8 cellular contexts compared by ENCODE assay signal in genomic region chr1:8026153-8026975, GRCh38. TPM values are rescaled to one million over a fixed set of nuclear protein-coding genes. Genes with fewer than 3 reads are reported as not detected.
DNase-seq lines count a peak whose midpoint lies in the region; ATAC-seq and TF ChIP-seq lines count a peak whose summit lies in the region.

TSS of gene ERRFI1 (minus strand) at chr1:8026309. CDS start at chr1:8015619, 10,690 bp downstream.

- H3K9me3 ChIP-seq in neutrophil (no peaks in the 10 kb centered on the region), subcutaneous abdominal adipose tissue (ENCODE audit: control insufficient read depth in 5 of 5, low read length in 5 of 5) (no peaks in the 10 kb centered on the region)

- peak within 1 kb of the TSS; percentile 46 to 64 for H3K4me3 ChIP-seq in neutrophil (ENCODE audit: low read depth in 1 of 2, low read length in 1 of 2)
- H3K4me3 ChIP-seq in subcutaneous abdominal adipose tissue (ENCODE audit: low read depth in 1 of 5, low read length in 5 of 5) = peak within 1 kb of the TSS; percentile 79 to 98 (median 89)

- H3K27ac Mint-ChIP-seq in activated naive CD4-positive, alpha-beta T cell treated with anti-CD3 and anti-CD28 coated beads, Interleukin-2, amount 50 U/mL, for 72 hours = peak within 1 kb of the TSS in 1 of 2 donors; percentile 85

- in situ Hi-C loops in SK-MEL-5 (cut with HindIII; ENCODE audit: low pct_unique_long_range_greater_than_20kb, low sequenced_read_pairs) = no loop called here

- H3K4me1 ChIP-seq in neutrophil (ENCODE audit: control insufficient read depth in 1 of 2, insufficient read depth in 1 of 2, low read depth in 1 of 2, low read length in 1 of 2) (peaks cover 10 to 16% of the 10 kb centered on the region in 2 experiments), subcutaneous abdominal adipose tissue (ENCODE audit: control insufficient read depth in 5 of 5, insufficient read depth in 5 of 5, low read length in 5 of 5) (peaks cover 4 to 60% (median 37%) of the 10 kb centered on the region in 5 donors)

- peak; percentile 98 for DNase-seq in D341Med (ENCODE audit: low spot score)
- DNase-seq in KG1 (lab: John Stamatoyannopoulos, UW) = peak; percentile 43
- DNase-seq in SK-MEL-5 (ENCODE audit: low read depth, low spot score) = peak; percentile 84
- DNase-seq in activated naive CD4-positive, alpha-beta T cell treated with anti-CD3 and anti-CD28 coated beads, Interleukin-2, amount 50 U/mL, for 72 hours (ENCODE audit: low spot score in 2 of 2) = peak; percentile 84 to 94
- peak; percentile 92 for DNase-seq in germinal center (ENCODE audit: low spot score)

- peak; percentile 91 for ATAC-seq in GM21529 (IDR thresholded peaks at IDR 0.05; ENCODE audit: unreplicated experiment)
- ATAC-seq in activated naive CD4-positive, alpha-beta T cell treated with anti-CD3 and anti-CD28 coated beads, Interleukin-2, amount 50 U/mL, for 72 hours = peak; percentile 97

- H3K9ac ChIP-seq in subcutaneous abdominal adipose tissue (ENCODE audit: low read length in 5 of 5) = peak within 1 kb of the TSS; percentile 66 to 95 (median 74)

- no peak for TF ChIP-seq CTCF in neutrophil (IDR thresholded peaks at IDR 0.05)

- peaks cover 0 to 6% of the 10 kb centered on the region in 2 donors for H3K36me3 Mint-ChIP-seq in activated naive CD4-positive, alpha-beta T cell treated with anti-CD3 and anti-CD28 coated beads, Interleukin-2, amount 50 U/mL, for 72 hours

- H3K27me3 ChIP-seq in neutrophil = peaks cover 97% of the 10 kb centered on the region
- H3K27me3 ChIP-seq in subcutaneous abdominal adipose tissue (ENCODE audit: control insufficient read depth in 5 of 5, insufficient read depth in 4 of 5, low read length in 5 of 5) = no peaks in the 10 kb centered on the region

- H3K9me3 Mint-ChIP-seq in activated naive CD4-positive, alpha-beta T cell treated with anti-CD3 and anti-CD28 coated beads, Interleukin-2, amount 50 U/mL, for 72 hours = no peaks in the 10 kb centered on the region

- no peaks in the 10 kb centered on the region for H3K36me3 ChIP-seq in neutrophil
- H3K36me3 ChIP-seq in subcutaneous abdominal adipose tissue (ENCODE audit: control insufficient read depth in 5 of 5, insufficient read depth in 5 of 5, low read length in 5 of 5) = no peaks in the 10 kb centered on the region

- H3K27ac ChIP-seq in neutrophil (no peak within 1 kb of the TSS), subcutaneous abdominal adipose tissue (ENCODE audit: low read depth, low read length) (peak within 1 kb of the TSS; percentile 92)

RNA-seq across cellular contexts. Expression of gene ERRFI1, which starts in this region (rescaled TPM):
- 8.6 and 9.2 TPM in 2 replicates for total RNA-seq in SK-MEL-5 (2014; rRNA removed; shearing (Covaris generic))
- polyA plus RNA-seq in SK-MEL-5 (2015; cell fraction: cytosol; rRNA removed) = 34.8 and 38.1 TPM in 2 replicates
- 29.7 and 37.4 TPM in 2 replicates for polyA plus RNA-seq in SK-MEL-5 (2015; cell fraction: nucleus; rRNA removed)
- total RNA-seq in activated naive CD4-positive, alpha-beta T cell treated with anti-CD3 and anti-CD28 coated beads, Interleukin-2, amount 50 U/mL, for 72 hours = 1 to 10 TPM; 1.9 to 2.3 TPM

Comparison
In these comparisons a context has a peak if more than half of its experiments do, and no peak if none do; other contexts are left out.
1. DNase-seq: peak in every context shown above with its lines; median percentile 98 in D341Med; 92 in germinal center; 89 in activated naive CD4-positive, alpha-beta T cell treated with anti-CD3 and anti-CD28 coated beads, Interleukin-2, amount 50 U/mL, for 72 hours; 84 in SK-MEL-5; 43 in KG1.